In genomic region chr3:48151058-48151806, GRCh38 we compare ENCODE assay signal across 8 cellular contexts. TPM values are rescaled to one million over a fixed set of nuclear protein-coding genes. Genes with fewer than 3 reads are reported as not detected.
A peak's percentile ranks its signal among the peaks of the same experiment; 100 is the strongest.
DNase-seq lines count a peak whose midpoint lies in the region; ATAC-seq and TF ChIP-seq lines count a peak whose summit lies in the region.

No MANE protein-coding gene starts in this region.

- no peaks in the 10 kb centered on the region for H3K27me3 ChIP-seq in lung (ENCODE audit: control insufficient read depth, insufficient read depth)

- no peaks in the 10 kb centered on the region for H3K36me3 Mint-ChIP-seq in HFFc6 (ENCODE audit: low read depth)

- no peaks in the 10 kb centered on the region for H3K36me3 ChIP-seq in lung (ENCODE audit: control insufficient read depth in 2 of 2, insufficient read depth in 2 of 2, low read length in 2 of 2)

- H3K4me1 Mint-ChIP-seq in HFFc6 (ENCODE audit: low read depth) = peaks cover 41% of the 10 kb centered on the region

- H3K27ac Mint-ChIP-seq in HFFc6 = no peak overlapping the region

- ATAC-seq in lung (ENCODE audit: insufficient read depth, low FRiP score) (peak; percentile 76), GM21390 (IDR thresholded peaks at IDR 0.05; ENCODE audit: unreplicated experiment) (no peak)

- H3K4me1 ChIP-seq in lung (ENCODE audit: control insufficient read depth in 2 of 2, insufficient read depth in 2 of 2, low read length in 2 of 2) = peaks cover 0 to 2% of the 10 kb centered on the region in 2 donors

- peak; percentile 68 for DNase-seq in Caki2 (ENCODE audit: low read depth)
- peak; percentile 64 for DNase-seq in HFFc6
- DNase-seq in NCI-H446 treated with DMSO at 0.1 percent for 48 hours (lab: John Stamatoyannopoulos, UW) = peak; percentile 45
- peak; percentile 66 to 74 for DNase-seq in activated CD4-positive, alpha-beta T cell treated with anti-CD3 and anti-CD28 coated beads, Interleukin-2, amount 50 U/mL, for 48 hours
- peak; percentile 86 for DNase-seq in ecto neural progenitor cell (ENCODE audit: low spot score)
- DNase-seq in lung (ENCODE audit: low spot score) = peak; percentile 71
- peak; percentile 9 to 61 (median 17) for DNase-seq in stimulated activated CD4-positive, alpha-beta T cell treated with anti-CD3 and anti-CD28 coated beads, TNF-alpha, amount 100 ng/mL, for 24 hours (ENCODE audit: low read depth in 3 of 3)

- WGBS in lung, 2 donors = 34% methylated on average over 8 of the region's 8 CpGs

- H3K9me3 Mint-ChIP-seq in HFFc6 = no peaks in the 10 kb centered on the region

- H3K4me3 Mint-ChIP-seq in HFFc6 = no peak overlapping the region

- H3K27me3 Mint-ChIP-seq in HFFc6 (ENCODE audit: insufficient read depth) = peaks cover 1% of the 10 kb centered on the region; the same call in 1 of the 2 replicates

- peak overlapping the region in 1 of 2 donors; percentile 9 for H3K27ac ChIP-seq in lung (ENCODE audit: low read depth in 1 of 2, low read length in 1 of 2)

- in situ Hi-C loops in Caki2 (cut with HindIII; ENCODE audit: low pct_unique_long_range_greater_than_20kb, low sequenced_read_pairs) = no loop called here

- TF ChIP-seq CTCF in HFFc6 (IDR thresholded peaks at IDR 0.05) (peak; percentile 83), lung (IDR thresholded peaks at IDR 0.05; ENCODE audit: control extremely low read depth, extremely low read depth) (peak; percentile 63)

- H3K4me3 ChIP-seq in lung = no peak overlapping the region

- H3K9me3 ChIP-seq in lung (ENCODE audit: control insufficient read depth in 2 of 2, insufficient read depth in 1 of 2, low read length in 1 of 2) = no peaks in the 10 kb centered on the region

RNA-seq across cellular contexts. Expression of gene CDC25A, which starts 37.0 kb away (rescaled TPM):
- total RNA-seq in Caki2 (2014; rRNA removed; shearing (Covaris generic); ENCODE audit: low replicate concordance) = 7.7 and 12.0 TPM in 2 replicates
- total RNA-seq in HFFc6 (2021; fragmentation: NEBNext Ultra II Directional; extraction: Animal tissue kit (Norgen Biotek cat#: 25700)) = 10 to 100 TPM in 3 of 6 experiments, 1 to 10 TPM in 3; 5.4 to 12.4 (median 10.0) TPM
- total RNA-seq in lung = 1 to 10 TPM; 1.4 to 1.5 TPM
- polyA plus RNA-seq in lung = under 1 TPM; 0.57 to 0.87 TPM

Comparison
In these comparisons a context has a peak if more than half of its experiments do, and no peak if none do; other contexts are left out.
1. DNase-seq: peak in every context shown above with its lines; median percentile 86 in ecto neural progenitor cell; 71 in lung; 70 in activated CD4-positive, alpha-beta T cell treated with anti-CD3 and anti-CD28 coated beads, Interleukin-2, amount 50 U/mL, for 48 hours; 68 in Caki2; 64 in HFFc6; 45 in NCI-H446 treated with DMSO at 0.1 percent for 48 hours; 17 in stimulated activated CD4-positive, alpha-beta T cell treated with anti-CD3 and anti-CD28 coated beads, TNF-alpha, amount 100 ng/mL, for 24 hours.